ENCODE assay signal across 17 cellular contexts in genomic region chr17:45677770-45678169, GRCh38.
DNase-seq lines count a peak whose midpoint lies in the region; ATAC-seq and TF ChIP-seq lines count a peak whose summit lies in the region.
"Had no signal": no experiment of that assay in that cellular context is flagged by ENCODE, and none has a peak within 500 bp of the region (broad histone marks: within the 10 kb centered on the region; RNA-seq: fewer than 3 reads in every experiment).

No MANE protein-coding gene starts in this region.

- ATAC-seq in lower lobe of right lung (no peak), GM21717 (IDR thresholded peaks at IDR 0.05; ENCODE audit: unreplicated experiment) (no peak), GM21529 (IDR thresholded peaks at IDR 0.05; ENCODE audit: unreplicated experiment) (no peak)
- ATAC-seq: activated CD4-positive, CD25-positive, alpha-beta regulatory T cell treated with anti-CD3 and anti-CD28 coated beads, Interleukin-2, amount 50 U/mL, for 24 hours; right cardiac atrium; stimulated activated effector memory CD8-positive, alpha-beta T cell treated with anti-CD3 and anti-CD28 coated beads, Interleukin-12 subunit alpha, Interleukin-12 subunit beta, amount 100 ng/mL, for 72 hours had no signal

- intact Hi-C loops in lower lobe of right lung (cut with DNase I): loop anchor here (10.0 kb wide), 1 partner anchor 57 kb away; no protein-coding TSS in a partner anchor
- intact Hi-C loops in cardiac septum (cut with DNase I): no loop called here

- H3K9me3 ChIP-seq in lower lobe of right lung: peaks cover 4% of the 10 kb centered on the region
- H3K9me3 ChIP-seq: thyroid gland had no signal

- H3K4me3 ChIP-seq in HFF-Myc (replicated peaks; ENCODE audit: low read depth, low read length): no peak overlapping the region
- no peak overlapping the region for H3K4me3 ChIP-seq in lower lobe of right lung
- H3K4me3 ChIP-seq: thyroid gland had no signal

- no peak overlapping the region for H3K27ac ChIP-seq in lower lobe of right lung
- H3K27ac ChIP-seq: thyroid gland had no signal

- no peak for TF ChIP-seq CTCF in HFF-Myc (IDR thresholded peaks at IDR 0.05; ENCODE audit: low read depth, low read length, missing control alignments)
- no peak for TF ChIP-seq CTCF in lower lobe of right lung (IDR thresholded peaks at IDR 0.05)
- TF ChIP-seq CTCF in GM20000 (IDR thresholded peaks at IDR 0.05; ENCODE audit: extremely low read depth, missing control alignments): no peak

- DNase-seq in COLO829 (ENCODE audit: low spot score): peak; percentile 35
- peak; percentile 5 for DNase-seq in HFF-Myc (ENCODE audit: extremely low read depth, low read depth)
- peak; percentile 62 for DNase-seq in NCI-H524 treated with DMSO at 0.1 percent for 48 hours (lab: John Stamatoyannopoulos, UW)
- peak; percentile 2 for DNase-seq in lower lobe of right lung
- DNase-seq in GM20000 (ENCODE audit: low spot score): no peak
- DNase-seq in cardiac septum (ENCODE audit: low spot score): no peak
- DNase-seq: activated naive CD8-positive, alpha-beta T cell treated with anti-CD3 and anti-CD28 coated beads for 36 hours; CD8-positive, alpha-beta memory T cell; NCI-H2029 treated with DMSO at 0.1 percent for 48 hours; right cardiac atrium; stimulated activated CD4-positive, alpha-beta T cell treated with anti-CD3 and anti-CD28 coated beads, Interleukin-15, amount 100 ng/mL, for 24 hours; T1000; thyroid gland had no signal

- no peaks in the 10 kb centered on the region for H3K4me1 ChIP-seq in lower lobe of right lung

- no peaks in the 10 kb centered on the region for H3K36me3 ChIP-seq in lower lobe of right lung
- H3K36me3 ChIP-seq: thyroid gland had no signal

- no peaks in the 10 kb centered on the region for H3K27me3 ChIP-seq in lower lobe of right lung (ENCODE audit: low read depth)
- H3K27me3 ChIP-seq: thyroid gland had no signal

Comparison
In these comparisons a context has a peak if more than half of its experiments do, and no peak if none do; other contexts are left out.
1. DNase-seq: peak in COLO829 (single experiment), HFF-Myc (single experiment), NCI-H524 treated with DMSO at 0.1 percent for 48 hours (single experiment) and lower lobe of right lung (single experiment); none in GM20000 (single experiment) and cardiac septum (single experiment).